ENCODE assay signal across 16 cellular contexts in genomic region chr13:30698023-30698422, GRCh38. TPM values are rescaled to one million over a fixed set of nuclear protein-coding genes. Genes with fewer than 3 reads are reported as not detected.
DNase-seq lines count a peak whose midpoint lies in the region; ATAC-seq and TF ChIP-seq lines count a peak whose summit lies in the region.
"Had no signal": no experiment of that assay in that cellular context is flagged by ENCODE, and none has a peak within 500 bp of the region (broad histone marks: within the 10 kb centered on the region; RNA-seq: fewer than 3 reads in every experiment).

No MANE protein-coding gene starts in this region.

- no peaks in the 10 kb centered on the region for H3K36me3 Mint-ChIP-seq in nephron (ENCODE audit: low read depth)

- H3K27ac Mint-ChIP-seq in nephron, result peak overlapping the region; percentile 65 to 94 (median 90)
- H3K27ac Mint-ChIP-seq: progenitor cell of endocrine pancreas had no signal

- peak; percentile 54 for DNase-seq in AG08395 (ENCODE audit: low spot score)
- DNase-seq in OCI-M1 (lab: John Stamatoyannopoulos, UW), result peak; percentile 1
- DNase-seq in dermis microvascular lymphatic vessel endothelial cell (ENCODE audit: low read depth in 2 of 2), result peak; percentile 51 to 52
- DNase-seq in NK-92 (lab: John Stamatoyannopoulos, UW; ENCODE audit: unreplicated experiment), result no peak
- DNase-seq: activated effector memory CD4-positive, alpha-beta T cell treated with Interleukin-2 at 50 U/mL for 16 hours; amygdala; KG1; NCI-H146; NK-92 treated with Interleukin-12 subunit alpha and Interleukin-12 subunit beta, amount 100 ng/mL, for 24 hours; stimulated activated naive CD8-positive, alpha-beta T cell treated with anti-CD3 and anti-CD28 coated beads, Interleukin-15, Interleukin-2, amounts not matched to agents 100 U/mL and 50 U/mL, for 24 hours had no signal

- peak overlapping the region in 1 of 3 experiments; percentile 4 for H3K4me3 Mint-ChIP-seq in nephron

- H3K9me3 Mint-ChIP-seq in nephron, result no peaks in the 10 kb centered on the region

- no peak for TF ChIP-seq CTCF in nephron (IDR thresholded peaks at IDR 0.05; ENCODE audit: unreplicated experiment in 3 of 3)

- no peak for ATAC-seq in HG02610 (IDR thresholded peaks at IDR 0.05; ENCODE audit: unreplicated experiment)
- ATAC-seq in GM21360 (IDR thresholded peaks at IDR 0.05; ENCODE audit: unreplicated experiment), result no peak
- no peak for ATAC-seq in GM21526 (IDR thresholded peaks at IDR 0.05; ENCODE audit: low FRiP score, unreplicated experiment)
- ATAC-seq: stimulated activated naive CD8-positive, alpha-beta T cell treated with anti-CD3 and anti-CD28 coated beads, Interleukin-15, Interleukin-2, amounts not matched to agents 100 U/mL and 50 U/mL, for 24 hours had no signal

- H3K27me3 Mint-ChIP-seq in nephron (ENCODE audit: low read depth), result peaks cover 12% of the 10 kb centered on the region

- peaks cover 40% of the 10 kb centered on the region for H3K4me1 Mint-ChIP-seq in nephron

RNA-seq across cellular contexts. Expression of gene ALOX5AP, which starts 37.3 kb away (rescaled TPM):
- total RNA-seq in dermis microvascular lymphatic vessel endothelial cell, result 0.25 and 0.26 TPM in 2 replicates
- total RNA-seq: A673, progenitor cell of endocrine pancreas had no signal
